ENCODE assay signal across 9 cellular contexts in the genomic region with DNA sequence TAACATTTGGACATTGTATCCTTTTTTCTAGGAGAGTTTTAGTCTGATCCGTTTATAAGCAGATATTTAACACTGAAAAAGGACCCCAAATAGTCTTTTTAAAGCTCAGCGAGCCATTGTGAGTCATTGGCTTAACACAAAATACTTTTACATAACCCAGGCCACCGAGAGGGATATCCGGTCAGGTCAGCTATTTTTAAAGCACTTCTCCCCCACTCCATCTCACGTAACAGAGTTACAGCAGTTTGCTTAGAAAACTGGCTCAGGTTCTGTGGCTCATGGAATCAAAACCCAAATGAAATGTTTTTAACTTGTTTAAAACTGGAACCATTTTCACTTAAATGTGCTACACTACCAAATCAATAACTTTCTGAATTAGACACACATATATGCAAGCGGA. TPM values are rescaled to one million over a fixed set of nuclear protein-coding genes. Genes with fewer than 3 reads are reported as not detected.
DNase-seq lines count a peak whose midpoint lies in the region; ATAC-seq and TF ChIP-seq lines count a peak whose summit lies in the region.
"Had no signal": no experiment of that assay in that cellular context is flagged by ENCODE, and none has a peak within 500 bp of the region (broad histone marks: within the 10 kb centered on the region; RNA-seq: fewer than 3 reads in every experiment).

No MANE protein-coding gene starts in this region.

- H3K4me3 ChIP-seq in MG63: no peak overlapping the region
- H3K4me3 ChIP-seq in heart left ventricle: peak overlapping the region in 1 of 12 donors; percentile 13

- no peak for TF ChIP-seq POLR2A in heart left ventricle (IDR thresholded peaks at IDR 0.05)

- DNase-seq in A172 (ENCODE audit: low spot score): peak; percentile 66
- peak; percentile 27 for DNase-seq in MG63
- peak in 2 of 5 donors; percentile 48 to 63 for DNase-seq in heart left ventricle
- no peak for DNase-seq in DMS79 treated with DMSO at 0.1 percent for 48 hours (lab: John Stamatoyannopoulos, UW)
- no peak for DNase-seq in effector CD8-positive, alpha-beta T cell (lab: John Stamatoyannopoulos, UW)
- no peak for DNase-seq in NCI-H2081 treated with DMSO at 0.1 percent for 48 hours (lab: John Stamatoyannopoulos, UW)
- DNase-seq in D341Med (ENCODE audit: low spot score): no peak

- 22 to 29% (median 26%) methylated on average over 6 of the region's 6 CpGs for WGBS in heart left ventricle, 4 donors

- H3K9me3 ChIP-seq in MG63 (no peaks in the 10 kb centered on the region), heart left ventricle (peaks cover 0 to 7% (median 0%) of the 10 kb centered on the region in 12 donors)

- no peak for TF ChIP-seq CTCF in heart left ventricle (IDR thresholded peaks at IDR 0.05)

- H3K27me3 ChIP-seq in MG63 (no peaks in the 10 kb centered on the region), heart left ventricle (no peaks in the 10 kb centered on the region)

- H3K4me1 ChIP-seq in heart left ventricle: peaks cover 0 to 41% (median 19%) of the 10 kb centered on the region in 12 donors

- H3K36me3 ChIP-seq in MG63 (no peaks in the 10 kb centered on the region), heart left ventricle (no peaks in the 10 kb centered on the region)

- intact Hi-C loops in heart left ventricle (cut with DNase I): no loop called here

- ATAC-seq in GM21526 (IDR thresholded peaks at IDR 0.05; ENCODE audit: low FRiP score, unreplicated experiment) (peak; percentile 78), heart left ventricle (peak; percentile 78 to 96 (median 93))

- H3K27ac ChIP-seq in heart left ventricle: peak overlapping the region in 11 of 12 donors; percentile 14 to 80 (median 54)

RNA-seq across cellular contexts. Expression of gene COL4A3, which starts 23.9 kb away (rescaled TPM):
- not detected in 2 replicates for total RNA-seq in A172 (2014; rRNA removed; shearing (Covaris generic))
- total RNA-seq in MG63 (2014; rRNA removed; shearing (Covaris generic); ENCODE audit: low replicate concordance): 0.20 TPM in 1 of 2 replicates, not detected in the other
- total RNA-seq in heart left ventricle: 1 to 10 TPM in 8 of 9 donors, under 1 TPM in 1; 0.96 to 6.9 (median 1.9) TPM
- 1 to 10 TPM in 1 of 2 donors, under 1 TPM in 1; 0.55 to 2.2 TPM for polyA plus RNA-seq in heart left ventricle
- total RNA-seq: dermis microvascular lymphatic vessel endothelial cell had no signal

RNA-seq across cellular contexts. Expression of gene COL4A4, which starts 24.3 kb away (rescaled TPM):
- total RNA-seq in A172 (2014; rRNA removed; shearing (Covaris generic)): 0.38 and 0.41 TPM in 2 replicates
- total RNA-seq in MG63 (2014; rRNA removed; shearing (Covaris generic); ENCODE audit: low replicate concordance): 0.36 TPM in 1 of 2 replicates, not detected in the other
- total RNA-seq in heart left ventricle: 1 to 10 TPM; 1.6 to 9.9 (median 5.1) TPM
- 1 to 10 TPM; 1.0 to 1.3 TPM for polyA plus RNA-seq in heart left ventricle
- total RNA-seq: dermis microvascular lymphatic vessel endothelial cell had no signal

Comparison
In these comparisons a context has a peak if more than half of its experiments do, and no peak if none do; other contexts are left out.
1. DNase-seq: peak in A172 (single experiment) and MG63 (single experiment); none in DMS79 treated with DMSO at 0.1 percent for 48 hours (single experiment), effector CD8-positive, alpha-beta T cell (single experiment), NCI-H2081 treated with DMSO at 0.1 percent for 48 hours (single experiment) and D341Med (single experiment).